Comparison of ENCODE assay signal across 20 cellular contexts in the genomic region with DNA sequence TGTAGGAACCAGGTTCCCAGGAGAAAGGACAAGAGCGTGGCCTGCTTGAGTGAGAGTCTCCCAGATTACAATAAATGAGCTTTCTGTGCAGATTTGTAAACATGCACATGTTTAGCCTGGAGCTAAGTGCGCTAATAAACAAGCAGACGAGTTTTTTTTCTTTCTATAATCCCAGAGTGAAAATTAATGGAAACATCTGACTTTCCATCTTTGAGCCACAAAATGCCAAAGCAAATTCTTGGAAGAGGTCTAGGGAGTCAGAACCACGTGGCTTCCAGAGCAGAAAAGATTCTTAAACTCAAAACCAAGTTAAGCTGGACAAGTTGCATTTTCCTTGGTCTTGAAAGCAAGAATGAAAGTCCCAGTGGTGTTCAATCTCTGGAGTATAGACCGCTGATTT.
DNase-seq lines count a peak whose midpoint lies in the region; ATAC-seq and TF ChIP-seq lines count a peak whose summit lies in the region.
"Had no signal": no experiment of that assay in that cellular context is flagged by ENCODE, and none has a peak within 500 bp of the region (broad histone marks: within the 10 kb centered on the region; RNA-seq: fewer than 3 reads in every experiment).

No MANE protein-coding gene starts in this region.

- no peak overlapping the region for H3K4me3 Mint-ChIP-seq in nephron
- H3K4me3 Mint-ChIP-seq: CD4-positive, CD25-positive, alpha-beta regulatory T cell; natural killer cell treated with Interleukin-12 subunit alpha and Interleukin-12 subunit beta and Interleukin-15 and Interleukin-18, amount 100 ng/mL, for 72 hours had no signal

- H3K9ac ChIP-seq in fibroblast of lung (ENCODE audit: insufficient read depth, low read length) = no peak overlapping the region
- H3K9ac ChIP-seq: parathyroid adenoma had no signal

- no peak overlapping the region for H2AFZ ChIP-seq in fibroblast of lung (ENCODE audit: low read length)
- H2AFZ ChIP-seq: parathyroid adenoma had no signal

- H3K36me3 ChIP-seq in fibroblast of lung (ENCODE audit: control insufficient read depth, insufficient read depth, low read length) = no peaks in the 10 kb centered on the region

- peaks cover 72% of the 10 kb centered on the region for H3K4me1 Mint-ChIP-seq in nephron
- H3K4me1 Mint-ChIP-seq: CD4-positive, CD25-positive, alpha-beta regulatory T cell had no signal

- peak overlapping the region; percentile 61 for H3K4me2 ChIP-seq in fibroblast of lung (ENCODE audit: extremely low read depth, insufficient read depth, low read length)

- no peaks in the 10 kb centered on the region for H3K9me3 Mint-ChIP-seq in nephron

- peak overlapping the region in 2 of 3 experiments; percentile 58 to 69 for H3K27ac Mint-ChIP-seq in nephron
- H3K27ac Mint-ChIP-seq: CD4-positive, CD25-positive, alpha-beta regulatory T cell; natural killer cell treated with Interleukin-12 subunit alpha and Interleukin-12 subunit beta and Interleukin-15 and Interleukin-18, amount 100 ng/mL, for 72 hours had no signal

- no peak for ATAC-seq in GM18505 (IDR thresholded peaks at IDR 0.05; ENCODE audit: unreplicated experiment)
- ATAC-seq: natural killer cell treated with Interleukin-12 subunit alpha and Interleukin-12 subunit beta and Interleukin-15 and Interleukin-18, amount 100 ng/mL, for 72 hours; right cardiac atrium had no signal

- no peaks in the 10 kb centered on the region for H4K20me1 ChIP-seq in fibroblast of lung (ENCODE audit: control insufficient read depth, extremely low read depth, insufficient read depth, low read length)

- DNase-seq in AG10803 (ENCODE audit: low read depth) = peak; percentile 55
- peak; percentile 25 for DNase-seq in RPMI7951 (ENCODE audit: low read depth)
- peak; percentile 37 for DNase-seq in fibroblast of lung (ENCODE audit: low read depth in 2 of 2)
- DNase-seq in D341Med (ENCODE audit: low spot score) = no peak
- no peak for DNase-seq in GM19238 (ENCODE audit: insufficient read length, low spot score)
- no peak for DNase-seq in NCI-H774 (lab: John Stamatoyannopoulos, UW)
- DNase-seq: activated naive CD4-positive, alpha-beta T cell; activated T-cell treated with anti-CD3 and anti-CD28 coated beads, Interleukin-2, amount 50 U/mL, for 1 hour; amniotic stem cell; CD4-positive, CD25-positive, alpha-beta regulatory T cell; Kasumi-1; NCI-H2227 treated with DMSO at 0.1 percent for 48 hours; right cardiac atrium; Right ventricle myocardium superior; stimulated activated CD8-positive, alpha-beta memory T cell treated with anti-CD3 and anti-CD28 coated beads, Interleukin-4, amount 100 ng/mL, for 48 hours had no signal

- H3K27ac ChIP-seq in fibroblast of lung (ENCODE audit: insufficient read depth, low read length) = peak overlapping the region; percentile 46
- H3K27ac ChIP-seq: epithelial cell of prostate, parathyroid adenoma had no signal

- H3K4me3 ChIP-seq in AG10803 (ENCODE audit: low read length) = no peak overlapping the region
- no peak overlapping the region for H3K4me3 ChIP-seq in fibroblast of lung (replicated peaks in 1 of 4; ENCODE audit: control extremely low read depth in 1 of 4, insufficient read depth in 1 of 4, low read depth in 3 of 4, low read length in 4 of 4)

- H3K9me3 ChIP-seq in fibroblast of lung (ENCODE audit: control insufficient read depth, insufficient read depth, low read depth, low read length) = no peaks in the 10 kb centered on the region

- H3K27me3 ChIP-seq in fibroblast of lung (ENCODE audit: control insufficient read depth, insufficient read depth, low read length) = no peaks in the 10 kb centered on the region

- no peak for TF ChIP-seq POLR2A in GM18505 (IDR thresholded peaks at IDR 0.05; ENCODE audit: borderline replicate concordance, extremely low read depth, insufficient read depth, insufficient read length)

- peaks cover 4% of the 10 kb centered on the region for H3K27me3 Mint-ChIP-seq in nephron (ENCODE audit: low read depth)
- H3K27me3 Mint-ChIP-seq: CD4-positive, CD25-positive, alpha-beta regulatory T cell; natural killer cell treated with Interleukin-12 subunit alpha and Interleukin-12 subunit beta and Interleukin-15 and Interleukin-18, amount 100 ng/mL, for 72 hours had no signal

- H3K36me3 Mint-ChIP-seq in nephron (ENCODE audit: low read depth) = peaks cover 16% of the 10 kb centered on the region
- H3K36me3 Mint-ChIP-seq: CD4-positive, CD25-positive, alpha-beta regulatory T cell; natural killer cell treated with Interleukin-12 subunit alpha and Interleukin-12 subunit beta and Interleukin-15 and Interleukin-18, amount 100 ng/mL, for 72 hours had no signal

- peaks cover 70% of the 10 kb centered on the region for H3K79me2 ChIP-seq in fibroblast of lung (ENCODE audit: control insufficient read depth, insufficient read depth, low read length)
- H3K79me2 ChIP-seq: parathyroid adenoma had no signal

- H3K4me1 ChIP-seq in fibroblast of lung (ENCODE audit: control insufficient read depth, extremely low read depth, insufficient read depth, low read length) = peaks cover 8% of the 10 kb centered on the region
- H3K4me1 ChIP-seq: parathyroid adenoma had no signal

- TF ChIP-seq CTCF in AG10803 (conservative IDR thresholded peaks at IDR 0.05; ENCODE audit: low read length) (no peak), fibroblast of lung (conservative IDR thresholded peaks at IDR 0.05 in 1 of 2, IDR thresholded peaks at IDR 0.05 in 1 of 2; ENCODE audit: low read depth in 1 of 2, low read length in 2 of 2) (no peak), nephron (IDR thresholded peaks at IDR 0.05; ENCODE audit: unreplicated experiment in 3 of 3) (no peak)

Comparison
In these comparisons a context has a peak if more than half of its experiments do, and no peak if none do; other contexts are left out.
1. DNase-seq: peak in AG10803 (single experiment), RPMI7951 (single experiment) and fibroblast of lung (2 of 2); none in D341Med (single experiment), GM19238 (single experiment) and NCI-H774 (single experiment).